ENCODE assay signal across 22 cellular contexts in the genomic region with DNA sequence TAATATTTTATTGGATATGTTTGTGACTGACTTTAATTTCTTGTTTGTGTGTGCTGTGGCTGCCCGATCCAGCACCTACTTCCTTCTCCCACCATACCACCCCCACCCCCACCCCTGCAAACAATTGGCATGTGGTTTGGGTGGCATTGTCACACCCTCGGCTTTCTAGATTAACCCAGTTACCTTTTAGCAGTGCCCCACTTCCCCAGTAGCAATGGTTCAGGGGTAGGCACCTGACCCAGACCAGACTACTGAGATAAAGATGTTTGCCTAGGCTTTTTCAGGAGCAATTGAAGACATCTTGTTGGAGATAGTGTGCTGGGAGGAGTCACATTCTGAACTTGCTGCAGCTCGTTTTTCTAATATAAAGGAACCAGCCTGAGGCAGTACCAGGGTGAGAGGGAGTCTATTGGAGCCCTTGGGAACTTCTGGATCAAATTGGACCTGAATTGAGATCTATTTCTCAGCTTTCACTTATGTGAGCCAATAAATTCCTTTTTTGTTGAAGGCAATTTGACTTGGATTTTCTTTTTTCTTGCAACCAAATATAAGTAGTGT. TPM values are rescaled to one million over a fixed set of nuclear protein-coding genes. Genes with fewer than 3 reads are reported as not detected.
DNase-seq lines count a peak whose midpoint lies in the region; ATAC-seq, FAIRE-seq and TF ChIP-seq lines count a peak whose summit lies in the region.
"Had no signal": no experiment of that assay in that cellular context is flagged by ENCODE, and none has a peak within 500 bp of the region (broad histone marks: within the 10 kb centered on the region; RNA-seq: fewer than 3 reads in every experiment).

No MANE protein-coding gene starts in this region.

- no peak overlapping the region for H3K9ac ChIP-seq in astrocyte (ENCODE audit: low read length)
- H3K9ac ChIP-seq: parathyroid adenoma had no signal

- intact Hi-C loops in naive thymus-derived CD4-positive, alpha-beta T cell (cut with micrococcal nuclease): no loop called here

- no peaks in the 10 kb centered on the region for H3K4me1 ChIP-seq in astrocyte (ENCODE audit: insufficient read depth, low read length)
- H3K4me1 ChIP-seq in naive thymus-derived CD4-positive, alpha-beta T cell (ENCODE audit: control insufficient read depth in 2 of 2, insufficient read depth in 2 of 2, low read length in 2 of 2): peaks cover 5 to 11% of the 10 kb centered on the region in 2 donors
- H3K4me1 ChIP-seq: parathyroid adenoma had no signal

- no peak overlapping the region for H3K4me2 ChIP-seq in astrocyte (ENCODE audit: low read length)

- POLR2A ChIA-PET in naive thymus-derived CD4-positive, alpha-beta T cell (lab: Charles Lee): interaction anchor here (1.2 kb wide), 1 partner anchor 38 kb away, joined by 4 read pairs; a partner anchor contains a TSS

- H3K4me3 Mint-ChIP-seq in activated CD8-positive, alpha-beta memory T cell treated with anti-CD3 and anti-CD28 coated beads, Interleukin-2, amount 10 ng/mL, durations not matched to agents 7 days and 5 days: no peak overlapping the region
- H3K4me3 Mint-ChIP-seq in astrocyte (ENCODE audit: unreplicated experiment): no peak overlapping the region
- H3K4me3 Mint-ChIP-seq in naive thymus-derived CD4-positive, alpha-beta T cell: peak overlapping the region in 7 of 10 donors; percentile 19 to 67 (median 44)
- H3K4me3 Mint-ChIP-seq: B cell; nephron; stimulated activated memory B cell treated with anti-CD40 and anti-IgM and Interleukin-4, amounts not matched to agents 10 μg/mL and 1 μg/mL and 100 μg/mL, for 72 hours had no signal

- no peak overlapping the region for H3K27ac ChIP-seq in astrocyte (ENCODE audit: low read depth, low read length)
- no peak overlapping the region for H3K27ac ChIP-seq in naive thymus-derived CD4-positive, alpha-beta T cell (ENCODE audit: low read depth, low read length)
- H3K27ac ChIP-seq: cardiac muscle cell, parathyroid adenoma had no signal

- no peaks in the 10 kb centered on the region for H3K27me3 Mint-ChIP-seq in activated CD8-positive, alpha-beta memory T cell treated with anti-CD3 and anti-CD28 coated beads, Interleukin-2, amount 10 ng/mL, durations not matched to agents 7 days and 5 days
- no peaks in the 10 kb centered on the region for H3K27me3 Mint-ChIP-seq in astrocyte (ENCODE audit: low read depth, unreplicated experiment)
- H3K27me3 Mint-ChIP-seq in naive thymus-derived CD4-positive, alpha-beta T cell: no peaks in the 10 kb centered on the region
- H3K27me3 Mint-ChIP-seq: B cell; stimulated activated memory B cell treated with anti-CD40 and anti-IgM and Interleukin-4, amounts not matched to agents 10 μg/mL and 1 μg/mL and 100 μg/mL, for 72 hours had no signal

- TF ChIP-seq POLR2A in GM12891 (IDR thresholded peaks at IDR 0.05; ENCODE audit: low read depth, low read length): no peak

- H3K36me3 Mint-ChIP-seq in activated CD8-positive, alpha-beta memory T cell treated with anti-CD3 and anti-CD28 coated beads, Interleukin-2, amount 10 ng/mL, durations not matched to agents 7 days and 5 days: peaks cover 29% of the 10 kb centered on the region
- peaks cover 6% of the 10 kb centered on the region for H3K36me3 Mint-ChIP-seq in astrocyte (ENCODE audit: low read depth, unreplicated experiment)
- H3K36me3 Mint-ChIP-seq in naive thymus-derived CD4-positive, alpha-beta T cell: peaks cover 9 to 42% (median 23%) of the 10 kb centered on the region in 5 donors

- no peaks in the 10 kb centered on the region for H3K79me2 ChIP-seq in astrocyte (ENCODE audit: insufficient read depth, low read length)
- H3K79me2 ChIP-seq: parathyroid adenoma had no signal

- no peak for TF ChIP-seq CTCF in astrocyte (IDR thresholded peaks at IDR 0.05; ENCODE audit: insufficient read depth, low read depth, low read length)

- CTCF ChIA-PET in activated CD8-positive, alpha-beta memory T cell treated with anti-CD3 and anti-CD28 coated beads, Interleukin-2, amount 10 ng/mL, durations not matched to agents 7 days and 5 days (lab: Charles Lee): interaction anchor here (0.7 kb wide), 1 partner anchor 176 kb away, joined by 3 read pairs; no protein-coding TSS in a partner anchor
- CTCF ChIA-PET in naive thymus-derived CD4-positive, alpha-beta T cell (lab: Charles Lee): interaction anchor here (0.6 kb wide), 1 partner anchor 1703 kb away, joined by 3 read pairs; no protein-coding TSS in a partner anchor

- H4K20me1 ChIP-seq in astrocyte (ENCODE audit: insufficient read depth, low read length): peaks cover 9% of the 10 kb centered on the region

- no peak overlapping the region for H3K27ac Mint-ChIP-seq in activated CD8-positive, alpha-beta memory T cell treated with anti-CD3 and anti-CD28 coated beads, Interleukin-2, amount 10 ng/mL, durations not matched to agents 7 days and 5 days
- H3K27ac Mint-ChIP-seq in astrocyte (ENCODE audit: unreplicated experiment): peak overlapping the region; percentile 26
- peak overlapping the region; percentile 6 to 84 (median 52) for H3K27ac Mint-ChIP-seq in naive thymus-derived CD4-positive, alpha-beta T cell
- H3K27ac Mint-ChIP-seq: B cell; nephron; stimulated activated memory B cell treated with anti-CD40 and anti-IgM and Interleukin-4, amounts not matched to agents 10 μg/mL and 1 μg/mL and 100 μg/mL, for 72 hours had no signal

- peaks cover 17% of the 10 kb centered on the region for H3K36me3 ChIP-seq in astrocyte (ENCODE audit: insufficient read depth, low read length)
- H3K36me3 ChIP-seq in naive thymus-derived CD4-positive, alpha-beta T cell (ENCODE audit: control insufficient read depth in 2 of 3, insufficient read depth in 3 of 3, low read length in 3 of 3): peaks cover 0 to 15% (median 7%) of the 10 kb centered on the region in 3 experiments

- FAIRE-seq in astrocyte (lab: Jason Lieb, UNC) (no peak), GM12891 (lab: Jason Lieb, UNC) (no peak)
- FAIRE-seq: A204.1 had no signal

- peak; percentile 16 for DNase-seq in activated CD8-positive, alpha-beta memory T cell treated with anti-CD3 and anti-CD28 coated beads, Interleukin-2, amount 50 U/mL, for 4 hours
- DNase-seq in activated CD8-positive, alpha-beta memory T cell treated with anti-CD3 and anti-CD28 coated beads, Interleukin-2, amount 10 ng/mL, durations not matched to agents 7 days and 5 days: no peak
- DNase-seq in OCI-M1 (lab: John Stamatoyannopoulos, UW) (peak; percentile 21), astrocyte (ENCODE audit: low read depth) (no peak), GM12891 (ENCODE audit: insufficient read length, low spot score) (no peak)
- peak in 1 of 9 donors; percentile 21 for DNase-seq in naive thymus-derived CD4-positive, alpha-beta T cell
- DNase-seq: activated CD4-positive, alpha-beta T cell treated with anti-CD3 and anti-CD28 coated beads, Interleukin-2, amount 50 U/mL, for 4 hours; amniotic stem cell; esophagus squamous epithelium; GOT3; left cardiac atrium; NCI-H146; NCI-H748 treated with DMSO at 0.1 percent for 48 hours; SHP77 had no signal

- no peaks in the 10 kb centered on the region for H3K9me3 ChIP-seq in astrocyte (ENCODE audit: insufficient read depth, low read depth, low read length)
- H3K9me3 ChIP-seq in naive thymus-derived CD4-positive, alpha-beta T cell (ENCODE audit: control insufficient read depth in 2 of 3, low read length in 3 of 3): no peaks in the 10 kb centered on the region
- H3K9me3 ChIP-seq: esophagus squamous epithelium had no signal

- no peak for ATAC-seq in activated CD8-positive, alpha-beta memory T cell treated with anti-CD3 and anti-CD28 coated beads, Interleukin-2, amount 10 ng/mL, durations not matched to agents 7 days and 5 days
- ATAC-seq in naive thymus-derived CD4-positive, alpha-beta T cell: peak; percentile 64
- ATAC-seq in HG03108 (IDR thresholded peaks at IDR 0.05; ENCODE audit: unreplicated experiment) (no peak), HG02938 (IDR thresholded peaks at IDR 0.05; ENCODE audit: unreplicated experiment) (no peak)
- ATAC-seq: left cardiac atrium; stimulated activated memory B cell treated with anti-CD40 and anti-IgM and Interleukin-4, amounts not matched to agents 10 μg/mL and 1 μg/mL and 100 μg/mL, for 72 hours had no signal

- H3K9me3 Mint-ChIP-seq in activated CD8-positive, alpha-beta memory T cell treated with anti-CD3 and anti-CD28 coated beads, Interleukin-2, amount 10 ng/mL, durations not matched to agents 7 days and 5 days (ENCODE audit: low read depth): no peaks in the 10 kb centered on the region
- no peaks in the 10 kb centered on the region for H3K9me3 Mint-ChIP-seq in astrocyte (ENCODE audit: unreplicated experiment)
- H3K9me3 Mint-ChIP-seq in naive thymus-derived CD4-positive, alpha-beta T cell: no peaks in the 10 kb centered on the region
- H3K9me3 Mint-ChIP-seq: nephron; stimulated activated memory B cell treated with anti-CD40 and anti-IgM and Interleukin-4, amounts not matched to agents 10 μg/mL and 1 μg/mL and 100 μg/mL, for 72 hours had no signal

- H3K4me1 Mint-ChIP-seq in activated CD8-positive, alpha-beta memory T cell treated with anti-CD3 and anti-CD28 coated beads, Interleukin-2, amount 10 ng/mL, durations not matched to agents 7 days and 5 days: peaks cover 18% of the 10 kb centered on the region
- peaks cover 6% of the 10 kb centered on the region for H3K4me1 Mint-ChIP-seq in astrocyte (ENCODE audit: low read depth, unreplicated experiment)
- peaks cover 12 to 41% (median 30%) of the 10 kb centered on the region in 7 donors for H3K4me1 Mint-ChIP-seq in naive thymus-derived CD4-positive, alpha-beta T cell
- H3K4me1 Mint-ChIP-seq: B cell; nephron; stimulated activated memory B cell treated with anti-CD40 and anti-IgM and Interleukin-4, amounts not matched to agents 10 μg/mL and 1 μg/mL and 100 μg/mL, for 72 hours had no signal

- no peak overlapping the region for H2AFZ ChIP-seq in astrocyte (ENCODE audit: low read depth, low read length)
- H2AFZ ChIP-seq: parathyroid adenoma had no signal

- H3K4me3 ChIP-seq in astrocyte (ENCODE audit: insufficient read depth, low read depth, low read length): no peak overlapping the region
- H3K4me3 ChIP-seq in naive thymus-derived CD4-positive, alpha-beta T cell (ENCODE audit: low read length): no peak overlapping the region
- H3K4me3 ChIP-seq: cardiac muscle cell, esophagus squamous epithelium had no signal

- H3K27me3 ChIP-seq in astrocyte (ENCODE audit: insufficient read depth, low read length): no peaks in the 10 kb centered on the region
- no peaks in the 10 kb centered on the region for H3K27me3 ChIP-seq in naive thymus-derived CD4-positive, alpha-beta T cell (ENCODE audit: control insufficient read depth in 2 of 2, insufficient read depth in 2 of 2, low read length in 2 of 2)
- H3K27me3 ChIP-seq: cardiac muscle cell, esophagus squamous epithelium had no signal

TF ChIP-seq in GM12891, 5 proteins besides CTCF, POLR2A, EP300 and RAD21 (continues in another document):
- no peak for TF ChIP-seq POU2F2 (IDR thresholded peaks at IDR 0.05; ENCODE audit: low read depth, low read length)
- no peak for TF ChIP-seq PAX5 (IDR thresholded peaks at IDR 0.05; ENCODE audit: insufficient read depth, low read length, severe bottlenecking)
- no peak for TF ChIP-seq SPI1 (IDR thresholded peaks at IDR 0.05; ENCODE audit: low read depth, low read length)

RNA-seq across cellular contexts. Expression of a gene that starts 37.7 kb away (rescaled TPM):
- total RNA-seq in activated CD8-positive, alpha-beta memory T cell treated with anti-CD3 and anti-CD28 coated beads, Interleukin-2, amount 10 ng/mL, durations not matched to agents 7 days and 5 days: 10 to 100 TPM; 52.3 to 61.2 TPM
- 162 and 179 TPM in 2 replicates for total RNA-seq in astrocyte
- 10 to 100 TPM; 69.1 to 96.1 (median 73.6) TPM for total RNA-seq in naive thymus-derived CD4-positive, alpha-beta T cell
- polyA plus RNA-seq in naive thymus-derived CD4-positive, alpha-beta T cell: 10 to 100 TPM; 54.0 to 78.1 TPM
- 18.8 TPM for polyA plus RNA-seq in GM12891 (2012; ENCODE audit: low read depth, missing spikeins)

Comparison
In these comparisons a context has a peak if more than half of its experiments do, and no peak if none do; other contexts are left out.
1. DNase-seq: peak in activated CD8-positive, alpha-beta memory T cell treated with anti-CD3 and anti-CD28 coated beads, Interleukin-2, amount 50 U/mL, for 4 hours (single experiment) and OCI-M1 (single experiment); none in activated CD8-positive, alpha-beta memory T cell treated with anti-CD3 and anti-CD28 coated beads, Interleukin-2, amount 10 ng/mL, durations not matched to agents 7 days and 5 days (single experiment), astrocyte (single experiment) and GM12891 (single experiment).
2. H3K4me3 Mint-ChIP-seq: peak in naive thymus-derived CD4-positive, alpha-beta T cell (7 of 10); none in activated CD8-positive, alpha-beta memory T cell treated with anti-CD3 and anti-CD28 coated beads, Interleukin-2, amount 10 ng/mL, durations not matched to agents 7 days and 5 days (single experiment) and astrocyte (single experiment).